9 cellular contexts compared by ENCODE assay signal in genomic region chr17:28747046-28747691, GRCh38. TPM values are rescaled to one million over a fixed set of nuclear protein-coding genes. Genes with fewer than 3 reads are reported as not detected.
DNase-seq lines count a peak whose midpoint lies in the region; ATAC-seq and TF ChIP-seq lines count a peak whose summit lies in the region.
"Had no signal": no experiment of that assay in that cellular context is flagged by ENCODE, and none has a peak within 500 bp of the region (broad histone marks: within the 10 kb centered on the region; RNA-seq: fewer than 3 reads in every experiment).

No MANE protein-coding gene starts in this region.

- peaks cover 27% of the 10 kb centered on the region for H3K4me1 ChIP-seq in PC-3 (ENCODE audit: insufficient read depth, low read length)
- peaks cover 45 to 69% (median 62%) of the 10 kb centered on the region in 4 donors for H3K4me1 ChIP-seq in esophagus muscularis mucosa

- H3K9ac ChIP-seq in PC-3 (ENCODE audit: low read length) = peak overlapping the region; percentile 95

- intact Hi-C loops in PC-3 (cut with micrococcal nuclease) (no loop called here), esophagus muscularis mucosa (cut with DNase I) (no loop called here), posterior vena cava (cut with DNase I) (no loop called here)

- DNase-seq in ELF-1 (ENCODE audit: low read depth, low spot score) (peak; percentile 96), PC-3 (peak; percentile 81), esophagus muscularis mucosa (ENCODE audit: extremely low spot score) (no peak), posterior vena cava (ENCODE audit: low spot score) (peak; percentile 74)
- DNase-seq in activated CD4-positive, alpha-beta T cell treated with anti-CD3 and anti-CD28 coated beads for 48 hours = no peak
- DNase-seq: heart right ventricle had no signal

- H3K27ac ChIP-seq in PC-3 (ENCODE audit: low read length) (peak overlapping the region; percentile 99), esophagus muscularis mucosa (replicated peaks in 1 of 4) (peak overlapping the region; percentile 37 to 95 (median 90))

- no peaks in the 10 kb centered on the region for H3F3A ChIP-seq in PC-3 (ENCODE audit: low read length, unreplicated experiment)

- peaks cover 51% of the 10 kb centered on the region for H3K79me2 ChIP-seq in PC-3 (ENCODE audit: low read length)

- H3K9me3 ChIP-seq in PC-3 (ENCODE audit: low read length) (no peaks in the 10 kb centered on the region), esophagus muscularis mucosa (no peaks in the 10 kb centered on the region)
- H3K9me3 ChIP-seq: heart right ventricle had no signal

- H3K27me3 ChIP-seq in PC-3 (ENCODE audit: low read length) = no peaks in the 10 kb centered on the region
- no peaks in the 10 kb centered on the region for H3K27me3 ChIP-seq in esophagus muscularis mucosa

- H3K4me2 ChIP-seq in PC-3 (ENCODE audit: low read length) = peak overlapping the region; percentile 99

- no peaks in the 10 kb centered on the region for H3K9me2 ChIP-seq in PC-3 (replicated peaks; ENCODE audit: low read length)

- no peak for ATAC-seq in PC-3
- no peak for ATAC-seq in activated CD4-positive, CD25-positive, alpha-beta regulatory T cell treated with anti-CD3 and anti-CD28 coated beads, Interleukin-2, amount 50 U/mL, for 24 hours
- ATAC-seq in GM21786 (IDR thresholded peaks at IDR 0.05; ENCODE audit: unreplicated experiment) = no peak
- no peak for ATAC-seq in GM19035 (IDR thresholded peaks at IDR 0.05; ENCODE audit: unreplicated experiment)
- ATAC-seq: heart right ventricle had no signal

- H3K36me3 ChIP-seq in PC-3 (ENCODE audit: low read depth, low read length) (peaks cover 30% of the 10 kb centered on the region), esophagus muscularis mucosa (peaks cover 0 to 28% (median 23%) of the 10 kb centered on the region in 4 donors)

- H2AFZ ChIP-seq in PC-3 (ENCODE audit: low read length) = no peak overlapping the region

- BruUV-seq in PC-3 (replicated peaks; lab: Mats Ljungman, UMichigan) = no TSS peak

- no peak for TF ChIP-seq EP300 in esophagus muscularis mucosa (IDR thresholded peaks at IDR 0.05)

- POLR2A ChIA-PET in PC-3 (lab: Charles Lee; ENCODE audit: unreplicated experiment) = interaction anchor here (0.5 to 1.0 kb wide), 2 partner anchors 19 to 21 kb away, joined by 4 read pairs; partner anchors contain the start of genes NEK8 and TLCD1

- TF ChIP-seq POLR2A in esophagus muscularis mucosa (IDR thresholded peaks at IDR 0.05; ENCODE audit: low read depth) = no peak

- peaks cover 27% of the 10 kb centered on the region for H4K20me1 ChIP-seq in PC-3 (ENCODE audit: low read length)

- TF ChIP-seq CTCF in PC-3 (conservative IDR thresholded peaks at IDR 0.05; ENCODE audit: low read depth, low read length) (no peak), esophagus muscularis mucosa (IDR thresholded peaks at IDR 0.05) (no peak)

- WGBS in esophagus muscularis mucosa = 71% methylated on average over 3 of the region's 7 CpGs

- CTCF ChIA-PET in PC-3 (lab: Charles Lee) = interaction anchor here (2.2 kb wide), 1 partner anchor 20 kb away, joined by 11 read pairs; the partner anchor contains the start of gene TLCD1

- peak overlapping the region; percentile 89 for H3K4me3 ChIP-seq in PC-3 (ENCODE audit: low read length)
- no peak overlapping the region for H3K4me3 ChIP-seq in esophagus muscularis mucosa
- H3K4me3 ChIP-seq: heart right ventricle had no signal

RNA-seq across cellular contexts. Expression of gene TRAF4, which starts 3.4 kb away (rescaled TPM):
- total RNA-seq in PC-3 (2014; rRNA removed) (81.5 and 104 TPM in 2 replicates), esophagus muscularis mucosa (10 to 100 TPM in 2 of 4 donors, 1 to 10 TPM in 2; 4.6 to 12.6 (median 10.6) TPM), posterior vena cava (10 to 100 TPM; 10.2 to 10.8 TPM)

RNA-seq across cellular contexts. Expression of gene NEK8, which starts 18.6 kb away (rescaled TPM):
- 2.4 and 3.7 TPM in 2 replicates for total RNA-seq in PC-3 (2014; rRNA removed)
- total RNA-seq in esophagus muscularis mucosa = 1 to 10 TPM in 3 of 4 donors, under 1 TPM in 1; 0.83 to 2.1 (median 1.6) TPM
- 1 to 10 TPM; 2.3 TPM for total RNA-seq in posterior vena cava

RNA-seq across cellular contexts. Expression of gene TLCD1, which starts 21.1 kb away (rescaled TPM):
- total RNA-seq in PC-3 (2014; rRNA removed) = 7.1 and 9.3 TPM in 2 replicates
- 1 to 10 TPM in 3 of 4 donors, not detected in 1; 1.0 to 1.5 (median 1.3) TPM for total RNA-seq in esophagus muscularis mucosa
- 1 to 10 TPM; 2.2 to 3.1 TPM for total RNA-seq in posterior vena cava

RNA-seq across cellular contexts. Expression of gene RPL23A, which starts 27.4 kb away (rescaled TPM):
- 390 and 515 TPM in 2 replicates for total RNA-seq in PC-3 (2014; rRNA removed)
- 100 to 1,000 TPM; 378 to 728 (median 558) TPM for total RNA-seq in esophagus muscularis mucosa
- total RNA-seq in posterior vena cava = 100 to 1,000 TPM; 981 to 999 TPM

RNA-seq across cellular contexts. Expression of gene RAB34, which starts 29.5 kb away (rescaled TPM):
- total RNA-seq in PC-3 (2014; rRNA removed) (207 and 211 TPM in 2 replicates), esophagus muscularis mucosa (100 to 1,000 TPM; 147 to 216 (median 202) TPM), posterior vena cava (10 to 100 TPM; 75.0 to 90.2 TPM)

Comparison
In these comparisons a context has a peak if more than half of its experiments do, and no peak if none do; other contexts are left out.
1. DNase-seq: peak in ELF-1 (single experiment), PC-3 (single experiment) and posterior vena cava (single experiment); none in esophagus muscularis mucosa (single experiment) and activated CD4-positive, alpha-beta T cell treated with anti-CD3 and anti-CD28 coated beads for 48 hours (single experiment).